In genomic region chr2:39568561-39569006, GRCh38 we compare ENCODE assay signal across 11 cellular contexts.
DNase-seq lines count a peak whose midpoint lies in the region; TF ChIP-seq lines count a peak whose summit lies in the region.
"Had no signal": no experiment of that assay in that cellular context is flagged by ENCODE, and none has a peak within 500 bp of the region (broad histone marks: within the 10 kb centered on the region; RNA-seq: fewer than 3 reads in every experiment).

No MANE protein-coding gene starts in this region.

- H3K36me3 Mint-ChIP-seq in nephron progenitor cell (ENCODE audit: low read depth) = peaks cover 6% of the 10 kb centered on the region
- H3K36me3 Mint-ChIP-seq: CD4-positive, CD25-positive, alpha-beta regulatory T cell had no signal

- H3K9me3 ChIP-seq in mesodermal cell (ENCODE audit: control insufficient read depth, low read length) = peaks cover 11% of the 10 kb centered on the region

- 87 to 91% methylated on average over 2 to 3 of the region's 3 CpGs for WGBS in mesodermal cell (ENCODE audit: insufficient coverage in 2 of 2), 2 experiments

- no peaks in the 10 kb centered on the region for H3K4me1 Mint-ChIP-seq in nephron progenitor cell
- H3K4me1 Mint-ChIP-seq: CD4-positive, CD25-positive, alpha-beta regulatory T cell had no signal

- CTCF ChIA-PET in AG04449 (lab: Yijun Ruan, JAX) = interaction anchor here (1.1 to 2.2 kb wide), 3 partner anchors 19 to 341 kb away, joined by 3 to 7 read pairs (median 4); no protein-coding TSS in a partner anchor

- H3K4me3 ChIP-seq in AG04449 (ENCODE audit: low read depth, low read length) = no peak overlapping the region
- no peak overlapping the region for H3K4me3 ChIP-seq in mesodermal cell (ENCODE audit: extremely low read depth, insufficient read depth, low read length, poor library complexity, severe bottlenecking)

- H3K36me3 ChIP-seq in mesodermal cell (ENCODE audit: control insufficient read depth, insufficient read depth, low read length) = no peaks in the 10 kb centered on the region

- H3K27ac Mint-ChIP-seq in nephron progenitor cell = no peak overlapping the region
- H3K27ac Mint-ChIP-seq: CD4-positive, CD25-positive, alpha-beta regulatory T cell had no signal

- H3K4me1 ChIP-seq in mesodermal cell (ENCODE audit: control insufficient read depth, insufficient read depth, low read length, poor library complexity, severe bottlenecking) = peaks cover 26% of the 10 kb centered on the region

- POLR2A ChIA-PET in AG04449 (lab: Yijun Ruan, JAX) = interaction anchor here (0.5 to 1.1 kb wide), 2 partner anchors 44 to 73 kb away, joined by 3 read pairs; no protein-coding TSS in a partner anchor

- no peak overlapping the region for H3K4me3 Mint-ChIP-seq in nephron progenitor cell
- H3K4me3 Mint-ChIP-seq: CD4-positive, CD25-positive, alpha-beta regulatory T cell had no signal

- H3K9me3 Mint-ChIP-seq in nephron progenitor cell = peaks cover 21% of the 10 kb centered on the region

- peak overlapping the region; percentile 77 for H3K27ac ChIP-seq in mesodermal cell (ENCODE audit: low read depth, low read length, severe bottlenecking)

- peak; percentile 31 for DNase-seq in AG04449 (ENCODE audit: low read depth, low spot score)
- peak; percentile 87 for DNase-seq in NCI-H226
- peak; percentile 61 to 92 for DNase-seq in dermis microvascular lymphatic vessel endothelial cell (ENCODE audit: low read depth in 2 of 2)
- DNase-seq in DMS79 (lab: John Stamatoyannopoulos, UW) = no peak
- DNase-seq in GM20000 (ENCODE audit: low spot score) = no peak
- DNase-seq in activated CD4-positive, CD25-positive, alpha-beta regulatory T cell treated with anti-CD3 and anti-CD28 coated beads, Interleukin-2, amount 50 U/mL, for 72 hours = no peak
- no peak for DNase-seq in nephron progenitor cell
- DNase-seq: activated gamma-delta T cell treated with Interleukin-2 at 50 U/mL for 16 hours; CD4-positive, CD25-positive, alpha-beta regulatory T cell; MV-4-11 had no signal

- peaks cover 3% of the 10 kb centered on the region for H3K27me3 Mint-ChIP-seq in nephron progenitor cell (ENCODE audit: low read depth, poor library complexity)
- H3K27me3 Mint-ChIP-seq: CD4-positive, CD25-positive, alpha-beta regulatory T cell had no signal

- TF ChIP-seq CTCF in AG04449 (IDR thresholded peaks at IDR 0.05; ENCODE audit: insufficient read depth, low read length, missing control alignments) (no peak), GM20000 (IDR thresholded peaks at IDR 0.05; ENCODE audit: extremely low read depth, missing control alignments) (no peak), nephron progenitor cell (IDR thresholded peaks at IDR 0.05) (no peak)

Comparison
In these comparisons a context has a peak if more than half of its experiments do, and no peak if none do; other contexts are left out.
1. DNase-seq: peak in AG04449 (single experiment), NCI-H226 (single experiment) and dermis microvascular lymphatic vessel endothelial cell (2 of 2); none in DMS79 (single experiment), GM20000 (single experiment), activated CD4-positive, CD25-positive, alpha-beta regulatory T cell treated with anti-CD3 and anti-CD28 coated beads, Interleukin-2, amount 50 U/mL, for 72 hours (single experiment) and nephron progenitor cell (single experiment).